In the genomic region with DNA sequence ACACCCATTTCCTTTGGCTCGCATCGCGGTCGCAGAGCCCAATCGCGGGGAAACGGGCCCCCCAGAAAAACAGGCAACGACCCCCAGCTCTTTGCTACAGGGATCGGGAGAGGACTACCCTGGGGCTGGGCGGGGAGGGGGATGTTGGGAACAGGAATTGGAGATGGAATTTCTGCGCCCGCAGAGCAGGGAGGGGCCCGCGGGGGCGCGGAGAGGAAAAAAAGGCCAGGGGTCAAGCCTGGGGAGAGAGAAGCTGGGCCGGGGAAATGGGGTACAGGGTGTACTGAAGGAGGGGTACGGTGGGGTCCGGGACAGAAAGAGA, we compare ENCODE assay signal across 8 cellular contexts. TPM values are rescaled to one million over a fixed set of nuclear protein-coding genes. Genes with fewer than 3 reads are reported as not detected.
DNase-seq lines count a peak whose midpoint lies in the region; ATAC-seq and TF ChIP-seq lines count a peak whose summit lies in the region.

No MANE protein-coding gene starts in this region.

- ATAC-seq in SK-N-SH treated with all-trans-retinoic acid at 6 μM for 48 hours = peak; percentile 4
- no peak for ATAC-seq in GM21528 (IDR thresholded peaks at IDR 0.05; ENCODE audit: low FRiP score, unreplicated experiment)
- ATAC-seq in GM19328 (IDR thresholded peaks at IDR 0.05; ENCODE audit: unreplicated experiment) = no peak

- H3K4me3 ChIP-seq in GM06990 (replicated peaks; ENCODE audit: low read depth, low read length) = peak overlapping the region; percentile 70
- H3K4me3 ChIP-seq in fibroblast of villous mesenchyme (ENCODE audit: low read depth, low read length) = peak overlapping the region; percentile 72
- peak overlapping the region; percentile 82 for H3K4me3 ChIP-seq in rectal smooth muscle tissue (ENCODE audit: low read length)

- DNase-seq in GM06990 (ENCODE audit: extremely low read depth, insufficient read length) = no peak
- no peak for DNase-seq in fibroblast of villous mesenchyme (ENCODE audit: low read depth)
- no peak for DNase-seq in germinal center (ENCODE audit: low spot score)
- no peak for DNase-seq in activated CD4-positive, CD25-positive, alpha-beta regulatory T cell (lab: John Stamatoyannopoulos, UW)

- no peaks in the 10 kb centered on the region for H3K36me3 ChIP-seq in GM06990 (ENCODE audit: control insufficient read depth, insufficient read depth, low read length)
- no peaks in the 10 kb centered on the region for H3K36me3 ChIP-seq in rectal smooth muscle tissue (ENCODE audit: control insufficient read depth, insufficient read depth, low read length)

- TF ChIP-seq CTCF in GM06990 (IDR thresholded peaks at IDR 0.05; ENCODE audit: insufficient read depth, low read length, poor library complexity, severe bottlenecking) (no peak), fibroblast of villous mesenchyme (IDR thresholded peaks at IDR 0.05; ENCODE audit: insufficient read depth, low read depth, low read length) (no peak)

- peaks cover 6% of the 10 kb centered on the region for H3K4me1 ChIP-seq in rectal smooth muscle tissue (ENCODE audit: control insufficient read depth, insufficient read depth, low read length)

- H3K27me3 ChIP-seq in GM06990 (replicated peaks; ENCODE audit: control insufficient read depth, insufficient read depth, low read length) = no peaks in the 10 kb centered on the region
- peaks cover 3% of the 10 kb centered on the region for H3K27me3 ChIP-seq in rectal smooth muscle tissue (ENCODE audit: control insufficient read depth, insufficient read depth, low read length)

- H3K27ac ChIP-seq in rectal smooth muscle tissue (ENCODE audit: low read depth, low read length) = peak overlapping the region; percentile 65

- peak overlapping the region; percentile 32 for H3K9ac ChIP-seq in rectal smooth muscle tissue (ENCODE audit: low read length)

TF ChIP-seq in SK-N-SH treated with all-trans-retinoic acid at 6 μM for 48 hours, 23 proteins besides CTCF, POLR2A, EP300 and RAD21:
- TF ChIP-seq, protein P1, sequence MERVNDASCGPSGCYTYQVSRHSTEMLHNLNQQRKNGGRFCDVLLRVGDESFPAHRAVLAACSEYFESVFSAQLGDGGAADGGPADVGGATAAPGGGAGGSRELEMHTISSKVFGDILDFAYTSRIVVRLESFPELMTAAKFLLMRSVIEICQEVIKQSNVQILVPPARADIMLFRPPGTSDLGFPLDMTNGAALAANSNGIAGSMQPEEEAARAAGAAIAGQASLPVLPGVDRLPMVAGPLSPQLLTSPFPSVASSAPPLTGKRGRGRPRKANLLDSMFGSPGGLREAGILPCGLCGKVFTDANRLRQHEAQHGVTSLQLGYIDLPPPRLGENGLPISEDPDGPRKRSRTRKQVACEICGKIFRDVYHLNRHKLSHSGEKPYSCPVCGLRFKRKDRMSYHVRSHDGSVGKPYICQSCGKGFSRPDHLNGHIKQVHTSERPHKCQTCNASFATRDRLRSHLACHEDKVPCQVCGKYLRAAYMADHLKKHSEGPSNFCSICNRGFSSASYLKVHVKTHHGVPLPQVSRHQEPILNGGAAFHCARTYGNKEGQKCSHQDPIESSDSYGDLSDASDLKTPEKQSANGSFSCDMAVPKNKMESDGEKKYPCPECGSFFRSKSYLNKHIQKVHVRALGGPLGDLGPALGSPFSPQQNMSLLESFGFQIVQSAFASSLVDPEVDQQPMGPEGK (CRISPR knock-in tag; IDR thresholded peaks at IDR 0.05; ENCODE audit: borderline replicate concordance) = peak; percentile 73; the same call in 1 of the 2 replicates
- TF ChIP-seq TOX (CRISPR knock-in tag; IDR thresholded peaks at IDR 0.05; ENCODE audit: borderline replicate concordance) = no peak

RNA-seq across cellular contexts. Expression of a gene that starts 0.4 kb away (rescaled TPM):
- total RNA-seq in fibroblast of villous mesenchyme = 43.5 and 92.8 TPM in 2 replicates
